In the genomic region with DNA sequence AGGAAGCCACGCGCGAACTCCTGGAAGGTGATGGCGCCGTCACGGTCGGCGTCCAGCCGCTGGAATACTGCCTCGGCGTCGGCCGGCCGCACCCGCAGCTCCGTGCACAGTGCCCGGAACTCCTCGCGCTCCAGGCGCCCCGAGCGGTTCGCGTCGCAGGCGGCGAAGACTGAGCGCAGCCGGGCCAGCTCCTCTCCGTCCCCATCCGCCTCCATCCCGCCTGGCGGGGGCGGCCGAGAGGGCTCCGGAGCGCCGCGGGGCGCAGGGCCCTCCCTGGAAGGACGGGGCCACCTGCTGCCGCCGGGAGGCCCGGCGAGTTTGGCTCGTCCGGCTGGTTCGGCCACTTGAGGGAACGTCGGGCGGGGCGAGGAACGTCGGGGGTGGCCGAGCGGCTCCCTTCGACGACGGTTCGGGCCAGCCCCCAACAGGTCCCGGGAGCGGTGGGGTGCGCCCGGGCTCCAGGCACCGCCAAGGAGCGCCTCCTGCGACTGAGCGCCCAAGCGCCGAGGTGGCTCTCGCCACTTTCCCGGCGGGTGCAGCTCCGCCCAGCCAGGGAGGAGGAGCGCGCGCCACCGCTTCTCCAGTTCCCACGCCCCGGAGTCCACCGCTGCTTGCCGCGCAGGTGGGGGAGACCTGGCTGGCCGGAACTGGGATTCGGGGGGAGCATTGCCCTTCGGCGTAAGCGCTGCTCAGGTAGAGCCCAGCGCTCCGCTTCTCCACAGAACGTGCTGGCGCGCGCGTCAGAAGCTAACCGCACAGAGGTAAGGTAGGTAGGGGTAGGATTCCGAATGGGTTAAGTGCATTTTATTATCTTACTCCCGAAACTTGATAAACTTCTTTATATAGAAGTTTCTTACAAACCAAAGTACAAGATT, we compare ENCODE assay signal across 8 cellular contexts. TPM values are rescaled to one million over a fixed set of nuclear protein-coding genes. Genes with fewer than 3 reads are reported as not detected.
A peak's percentile ranks its signal among the peaks of the same experiment; 100 is the strongest.
DNase-seq lines count a peak whose midpoint lies in the region; ATAC-seq and TF ChIP-seq lines count a peak whose summit lies in the region.

A gene (minus strand): TSS at position 490 of the 875 bp plus-strand sequence. CDS start 275 bp downstream, at position 215.

- no peak for ATAC-seq in GM21619 (IDR thresholded peaks at IDR 0.05; ENCODE audit: unreplicated experiment)
- ATAC-seq in HG02763 (IDR thresholded peaks at IDR 0.05; ENCODE audit: unreplicated experiment), result no peak
- ATAC-seq in GM18502 (IDR thresholded peaks at IDR 0.05; ENCODE audit: poor library complexity, unreplicated experiment), result no peak

- DNase-seq in Daoy (ENCODE audit: low read depth), result peak; percentile 80
- DNase-seq in NCI-H2227 treated with DMSO at 0.1 percent for 48 hours (lab: John Stamatoyannopoulos, UW), result peak; percentile 22
- DNase-seq in epithelial cell of proximal tubule (ENCODE audit: low read depth), result no peak
- no peak for DNase-seq in osteocyte (ENCODE audit: extremely low spot score, unreplicated experiment)
- DNase-seq in GM19240 (ENCODE audit: insufficient read length, low spot score), result no peak

- H3K36me3 Mint-ChIP-seq in osteocyte (ENCODE audit: unreplicated experiment), result peaks cover 1% of the 10 kb centered on the region

- peak within 1 kb of the TSS; percentile 65 for H3K4me3 Mint-ChIP-seq in osteocyte (ENCODE audit: unreplicated experiment)

- peaks cover 60% of the 10 kb centered on the region for H3K27me3 Mint-ChIP-seq in osteocyte (ENCODE audit: unreplicated experiment)

- peaks cover 3% of the 10 kb centered on the region for H3K9me3 Mint-ChIP-seq in osteocyte (ENCODE audit: unreplicated experiment)

- peak within 1 kb of the TSS; percentile 78 for H3K4me3 ChIP-seq in epithelial cell of proximal tubule (ENCODE audit: low read depth, low read length)

- H3K27ac Mint-ChIP-seq in osteocyte (ENCODE audit: unreplicated experiment), result no peak within 1 kb of the TSS

- peaks cover 11% of the 10 kb centered on the region for H3K4me1 Mint-ChIP-seq in osteocyte (ENCODE audit: unreplicated experiment)

- TF ChIP-seq CTCF in epithelial cell of proximal tubule (conservative IDR thresholded peaks at IDR 0.05; ENCODE audit: low read depth, low read length) (peak; percentile 33), osteocyte (IDR thresholded peaks at IDR 0.05) (no peak)

RNA-seq across cellular contexts. Expression of the gene that starts here (rescaled TPM):
- total RNA-seq in Daoy (2014; rRNA removed; shearing (Covaris generic)), result 7.4 and 9.2 TPM in 2 replicates
- 11.6 and 12.2 TPM in 2 replicates for total RNA-seq in epithelial cell of proximal tubule
- total RNA-seq in osteocyte, result not detected in 2 replicates

Comparison
In these comparisons a context has a peak if more than half of its experiments do, and no peak if none do; other contexts are left out.
1. DNase-seq: peak in Daoy (single experiment) and NCI-H2227 treated with DMSO at 0.1 percent for 48 hours (single experiment); none in epithelial cell of proximal tubule (single experiment), osteocyte (single experiment) and GM19240 (single experiment).